In genomic region chr1:34529935-34530859, GRCh38 we compare ENCODE assay signal across 12 cellular contexts.
DNase-seq lines count a peak whose midpoint lies in the region; ATAC-seq and TF ChIP-seq lines count a peak whose summit lies in the region.
"Had no signal": no experiment of that assay in that cellular context is flagged by ENCODE, and none has a peak within 500 bp of the region (broad histone marks: within the 10 kb centered on the region; RNA-seq: fewer than 3 reads in every experiment).

No MANE protein-coding gene starts in this region.

- H3K36me3 ChIP-seq in esophagus muscularis mucosa (no peaks in the 10 kb centered on the region), MG63 (no peaks in the 10 kb centered on the region)

- peaks cover 0 to 2% (median 0%) of the 10 kb centered on the region in 4 donors for H3K4me1 ChIP-seq in esophagus muscularis mucosa

- ATAC-seq in GM18505 (IDR thresholded peaks at IDR 0.05; ENCODE audit: unreplicated experiment) = peak; percentile 76
- peak; percentile 45 for ATAC-seq in GM21367 (IDR thresholded peaks at IDR 0.05; ENCODE audit: unreplicated experiment)
- ATAC-seq in HG03095 (IDR thresholded peaks at IDR 0.05; ENCODE audit: unreplicated experiment) = peak; percentile 51
- ATAC-seq in GM18511 (IDR thresholded peaks at IDR 0.05; ENCODE audit: unreplicated experiment) = no peak

- H3K4me3 ChIP-seq in esophagus muscularis mucosa = no peak overlapping the region
- no peak overlapping the region for H3K4me3 ChIP-seq in MG63

- H3K27me3 ChIP-seq in esophagus muscularis mucosa = peaks cover 0 to 36% (median 0%) of the 10 kb centered on the region in 4 donors
- no peaks in the 10 kb centered on the region for H3K27me3 ChIP-seq in MG63

- H3K9me3 ChIP-seq in esophagus muscularis mucosa = no peaks in the 10 kb centered on the region
- no peaks in the 10 kb centered on the region for H3K9me3 ChIP-seq in MG63

- no peak for TF ChIP-seq EP300 in esophagus muscularis mucosa (IDR thresholded peaks at IDR 0.05)

- TF ChIP-seq POLR2A in GM18505 (IDR thresholded peaks at IDR 0.05; ENCODE audit: borderline replicate concordance, extremely low read depth, insufficient read depth, insufficient read length) = peak; percentile 22
- no peak for TF ChIP-seq POLR2A in esophagus muscularis mucosa (IDR thresholded peaks at IDR 0.05; ENCODE audit: low read depth)

- WGBS in esophagus muscularis mucosa = 9% methylated on average over 12 of the region's 12 CpGs

- CTCF ChIA-PET in RWPE1 (lab: Yijun Ruan, JAX) = no interaction called here

- intact Hi-C loops in esophagus muscularis mucosa (cut with DNase I) = no loop called here

- POLR2A ChIA-PET in RWPE1 (lab: Yijun Ruan, JAX; ENCODE audit: low non-redundant PET) = no interaction called here

- DNase-seq in globus pallidus (ENCODE audit: low spot score) (peak; percentile 22), RWPE1 (ENCODE audit: low spot score) (no peak), esophagus muscularis mucosa (ENCODE audit: extremely low spot score) (no peak), MG63 (no peak)
- DNase-seq: NCI-H1105 treated with DMSO at 0.1 percent for 48 hours; NK-92 treated with Interleukin-12 subunit alpha and Interleukin-12 subunit beta, amount 100 ng/mL, for 24 hours; small intestine had no signal

- no peak for TF ChIP-seq CTCF in RWPE1 (conservative IDR thresholded peaks at IDR 0.05; ENCODE audit: low read depth)
- no peak for TF ChIP-seq CTCF in esophagus muscularis mucosa (IDR thresholded peaks at IDR 0.05)

- H3K27ac ChIP-seq in RWPE1 (no peak overlapping the region), esophagus muscularis mucosa (replicated peaks in 1 of 4) (no peak overlapping the region)
- H3K27ac ChIP-seq: HL-60 had no signal
